In the genomic region with DNA sequence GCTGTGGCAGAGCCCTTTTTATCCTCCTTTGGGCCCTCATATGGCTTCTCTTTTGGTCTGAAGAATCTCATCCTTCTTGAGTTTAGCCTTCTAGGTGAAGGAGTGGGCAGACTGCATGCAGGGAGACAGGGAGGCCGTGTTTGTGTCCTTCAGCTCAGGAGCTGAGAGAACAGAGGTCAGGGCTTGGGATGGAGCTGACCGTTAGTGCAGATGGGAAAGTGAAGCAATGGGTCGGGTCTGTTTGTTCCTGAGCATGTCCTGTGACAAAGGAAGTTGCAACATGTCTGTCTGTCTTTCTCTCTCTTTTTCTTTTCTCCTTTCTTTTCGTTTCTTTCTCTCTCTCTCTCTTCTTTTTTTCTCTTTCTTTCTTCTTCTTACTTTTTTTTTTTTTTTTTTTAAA, we compare ENCODE assay signal across 15 cellular contexts. TPM values are rescaled to one million over a fixed set of nuclear protein-coding genes. Genes with fewer than 3 reads are reported as not detected.
DNase-seq lines count a peak whose midpoint lies in the region; ATAC-seq lines count a peak whose summit lies in the region.
"Had no signal": no experiment of that assay in that cellular context is flagged by ENCODE, and none has a peak within 500 bp of the region (broad histone marks: within the 10 kb centered on the region; RNA-seq: fewer than 3 reads in every experiment).

No MANE protein-coding gene starts in this region.

- no peaks in the 10 kb centered on the region for H3K27me3 Mint-ChIP-seq in T-helper 17 cell
- H3K27me3 Mint-ChIP-seq in stimulated activated memory B cell treated with anti-CD40 and anti-IgM and Interleukin-4, amounts not matched to agents 10 μg/mL and 1 μg/mL and 100 μg/mL, for 72 hours: no peaks in the 10 kb centered on the region

- H3K9me3 Mint-ChIP-seq in stimulated activated memory B cell treated with anti-CD40 and anti-IgM and Interleukin-4, amounts not matched to agents 10 μg/mL and 1 μg/mL and 100 μg/mL, for 72 hours: no peaks in the 10 kb centered on the region
- H3K9me3 Mint-ChIP-seq: H9 had no signal

- ATAC-seq in T-helper 17 cell (no peak), left ventricle myocardium superior (peak; percentile 47)
- no peak for ATAC-seq in stimulated activated memory B cell treated with anti-CD40 and anti-IgM and Interleukin-4, amounts not matched to agents 10 μg/mL and 1 μg/mL and 100 μg/mL, for 72 hours

- no peaks in the 10 kb centered on the region for H3K9me3 ChIP-seq in T-helper 17 cell (ENCODE audit: control insufficient read depth, low read length, poor library complexity, severe bottlenecking)

- peak overlapping the region; percentile 64 for H3K4me3 Mint-ChIP-seq in T-helper 17 cell
- H3K4me3 Mint-ChIP-seq in stimulated activated memory B cell treated with anti-CD40 and anti-IgM and Interleukin-4, amounts not matched to agents 10 μg/mL and 1 μg/mL and 100 μg/mL, for 72 hours: no peak overlapping the region
- H3K4me3 Mint-ChIP-seq: H9 had no signal

- intact Hi-C loops in left ventricle myocardium superior (cut with micrococcal nuclease): no loop called here

- peaks cover 83% of the 10 kb centered on the region for H3K4me1 Mint-ChIP-seq in T-helper 17 cell
- H3K4me1 Mint-ChIP-seq in stimulated activated memory B cell treated with anti-CD40 and anti-IgM and Interleukin-4, amounts not matched to agents 10 μg/mL and 1 μg/mL and 100 μg/mL, for 72 hours: peaks cover 83% of the 10 kb centered on the region

- H3K27ac Mint-ChIP-seq in T-helper 17 cell: peak overlapping the region; percentile 98
- H3K27ac Mint-ChIP-seq in stimulated activated memory B cell treated with anti-CD40 and anti-IgM and Interleukin-4, amounts not matched to agents 10 μg/mL and 1 μg/mL and 100 μg/mL, for 72 hours: peak overlapping the region; percentile 15

- H3K36me3 Mint-ChIP-seq in T-helper 17 cell (ENCODE audit: low read depth): peaks cover 19% of the 10 kb centered on the region
- peaks cover 33% of the 10 kb centered on the region for H3K36me3 Mint-ChIP-seq in stimulated activated memory B cell treated with anti-CD40 and anti-IgM and Interleukin-4, amounts not matched to agents 10 μg/mL and 1 μg/mL and 100 μg/mL, for 72 hours

- peak; percentile 81 for DNase-seq in SIG-M5 treated with dmso at 0.1 percent for 504 hours (lab: John Stamatoyannopoulos, UW; ENCODE audit: unreplicated experiment)
- no peak for DNase-seq in SIG-M5 (lab: John Stamatoyannopoulos, UW)
- DNase-seq in T-helper 17 cell: no peak
- no peak for DNase-seq in left ventricle myocardium superior
- no peak for DNase-seq in central memory CD4-positive, alpha-beta T cell
- DNase-seq in retina: no peak
- DNase-seq in hippocampal formation (lab: John Stamatoyannopoulos, UW): no peak
- DNase-seq: 8988T; activated naive CD4-positive, alpha-beta T cell; GDM1; H9; kidney glomerular epithelial cell; MM.1S; NCI-H748 treated with DMSO at 0.1 percent for 48 hours had no signal

RNA-seq across cellular contexts. Expression of a gene that starts 14.9 kb away (rescaled TPM):
- total RNA-seq in T-helper 17 cell: 100 to 1,000 TPM; 181 to 182 TPM
- 228 TPM for total RNA-seq in left ventricle myocardium superior
